Comparison of ENCODE assay signal across 1 cellular context in the genomic region with DNA sequence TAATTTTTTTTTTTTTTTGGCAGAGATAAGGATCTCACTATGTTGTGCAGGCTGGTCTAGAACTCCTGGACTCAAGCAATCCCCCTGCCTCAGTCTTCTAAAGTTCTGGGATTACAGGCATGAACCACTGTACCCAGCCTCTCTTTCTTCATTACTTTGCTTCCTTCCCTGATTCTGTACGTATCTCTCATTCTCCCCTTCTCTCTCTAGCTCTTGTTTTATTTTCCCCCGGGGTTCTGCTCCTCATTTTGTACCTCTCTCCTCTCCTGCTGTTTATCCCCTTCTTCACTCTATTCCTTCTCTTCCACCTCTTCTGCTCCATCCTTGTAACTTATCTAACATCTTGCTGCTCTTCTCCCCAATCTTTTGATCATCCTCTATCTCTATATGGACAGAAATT.
TF ChIP-seq lines count a peak whose summit lies in the region.

No MANE protein-coding gene starts in this region.

TF ChIP-seq in GM23338, 12 proteins besides CTCF, POLR2A, EP300 and RAD21 (continued from another document):
- TF ChIP-seq, protein P1, sequence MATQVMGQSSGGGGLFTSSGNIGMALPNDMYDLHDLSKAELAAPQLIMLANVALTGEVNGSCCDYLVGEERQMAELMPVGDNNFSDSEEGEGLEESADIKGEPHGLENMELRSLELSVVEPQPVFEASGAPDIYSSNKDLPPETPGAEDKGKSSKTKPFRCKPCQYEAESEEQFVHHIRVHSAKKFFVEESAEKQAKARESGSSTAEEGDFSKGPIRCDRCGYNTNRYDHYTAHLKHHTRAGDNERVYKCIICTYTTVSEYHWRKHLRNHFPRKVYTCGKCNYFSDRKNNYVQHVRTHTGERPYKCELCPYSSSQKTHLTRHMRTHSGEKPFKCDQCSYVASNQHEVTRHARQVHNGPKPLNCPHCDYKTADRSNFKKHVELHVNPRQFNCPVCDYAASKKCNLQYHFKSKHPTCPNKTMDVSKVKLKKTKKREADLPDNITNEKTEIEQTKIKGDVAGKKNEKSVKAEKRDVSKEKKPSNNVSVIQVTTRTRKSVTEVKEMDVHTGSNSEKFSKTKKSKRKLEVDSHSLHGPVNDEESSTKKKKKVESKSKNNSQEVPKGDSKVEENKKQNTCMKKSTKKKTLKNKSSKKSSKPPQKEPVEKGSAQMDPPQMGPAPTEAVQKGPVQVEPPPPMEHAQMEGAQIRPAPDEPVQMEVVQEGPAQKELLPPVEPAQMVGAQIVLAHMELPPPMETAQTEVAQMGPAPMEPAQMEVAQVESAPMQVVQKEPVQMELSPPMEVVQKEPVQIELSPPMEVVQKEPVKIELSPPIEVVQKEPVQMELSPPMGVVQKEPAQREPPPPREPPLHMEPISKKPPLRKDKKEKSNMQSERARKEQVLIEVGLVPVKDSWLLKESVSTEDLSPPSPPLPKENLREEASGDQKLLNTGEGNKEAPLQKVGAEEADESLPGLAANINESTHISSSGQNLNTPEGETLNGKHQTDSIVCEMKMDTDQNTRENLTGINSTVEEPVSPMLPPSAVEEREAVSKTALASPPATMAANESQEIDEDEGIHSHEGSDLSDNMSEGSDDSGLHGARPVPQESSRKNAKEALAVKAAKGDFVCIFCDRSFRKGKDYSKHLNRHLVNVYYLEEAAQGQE (IDR thresholded peaks at IDR 0.05; ENCODE audit: unreplicated experiment), result no peak
- no peak for TF ChIP-seq ZNF114 (CRISPR knock-in tag; IDR thresholded peaks at IDR 0.05)
- TF ChIP-seq CREB1 (CRISPR knock-in tag; IDR thresholded peaks at IDR 0.05; ENCODE audit: low read depth), result no peak
